11 cellular contexts compared by ENCODE assay signal in the genomic region with DNA sequence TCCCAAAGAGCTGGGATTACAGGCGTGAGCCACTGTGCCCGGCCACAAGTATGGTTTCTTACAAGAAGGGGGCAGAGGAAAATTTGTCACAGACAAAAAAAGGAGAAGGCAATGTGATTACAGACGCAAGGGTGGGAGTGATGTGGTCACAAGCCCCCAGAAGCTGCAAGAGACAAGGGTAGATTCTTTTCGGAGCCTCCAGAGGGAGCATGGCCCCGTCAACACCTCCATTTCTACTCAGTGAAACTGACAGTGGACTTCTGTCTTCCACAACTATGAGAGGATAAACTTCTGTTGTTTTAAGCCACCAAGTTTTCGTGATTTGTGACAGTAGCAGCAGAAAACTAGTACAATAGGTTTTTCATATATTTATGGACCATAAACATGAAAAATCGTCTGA. TPM values are rescaled to one million over a fixed set of nuclear protein-coding genes. Genes with fewer than 3 reads are reported as not detected.
DNase-seq lines count a peak whose midpoint lies in the region; ATAC-seq and TF ChIP-seq lines count a peak whose summit lies in the region.
"Had no signal": no experiment of that assay in that cellular context is flagged by ENCODE, and none has a peak within 500 bp of the region (broad histone marks: within the 10 kb centered on the region; RNA-seq: fewer than 3 reads in every experiment).

No MANE protein-coding gene starts in this region.

- H3K4me3 ChIP-seq in Karpas-422 (ENCODE audit: low read length) (no peak overlapping the region), breast epithelium (no peak overlapping the region), Peyer's patch (no peak overlapping the region)

- CTCF ChIA-PET in activated naive CD4-positive, alpha-beta T cell treated with anti-CD3 and anti-CD28 coated beads for 36 hours (lab: Charles Lee), result interaction anchor here (1.3 kb wide), 1 partner anchor 168 kb away, joined by 3 read pairs; no protein-coding TSS in a partner anchor

- no peak overlapping the region for H3K9ac ChIP-seq in Karpas-422 (ENCODE audit: low read length)

- H3K9me3 ChIP-seq in Karpas-422 (ENCODE audit: low read length) (no peaks in the 10 kb centered on the region), breast epithelium (no peaks in the 10 kb centered on the region), Peyer's patch (no peaks in the 10 kb centered on the region)

- no peaks in the 10 kb centered on the region for H3K9me3 Mint-ChIP-seq in activated naive CD4-positive, alpha-beta T cell treated with anti-CD3 and anti-CD28 coated beads for 36 hours
- no peaks in the 10 kb centered on the region for H3K9me3 Mint-ChIP-seq in natural killer cell

- TF ChIP-seq CTCF in breast epithelium (IDR thresholded peaks at IDR 0.05), result peak in 2 of 3 donors; percentile 16 to 42
- no peak for TF ChIP-seq CTCF in natural killer cell (IDR thresholded peaks at IDR 0.05)
- peak in 3 of 6 experiments; percentile 10 to 31 (median 11) for TF ChIP-seq CTCF in Peyer's patch (IDR thresholded peaks at IDR 0.05)

- TF ChIP-seq POLR2A in breast epithelium (IDR thresholded peaks at IDR 0.05) (no peak), Peyer's patch (IDR thresholded peaks at IDR 0.05) (no peak)

- no peak overlapping the region for H3K27ac ChIP-seq in Karpas-422 (ENCODE audit: low read length)
- no peak overlapping the region for H3K27ac ChIP-seq in breast epithelium
- no peak overlapping the region for H3K27ac ChIP-seq in Peyer's patch

- no peaks in the 10 kb centered on the region for H3K9me2 ChIP-seq in Karpas-422 (replicated peaks; ENCODE audit: insufficient read depth, low read length)

- H3K27ac Mint-ChIP-seq in activated naive CD4-positive, alpha-beta T cell treated with anti-CD3 and anti-CD28 coated beads for 36 hours, result no peak overlapping the region
- no peak overlapping the region for H3K27ac Mint-ChIP-seq in natural killer cell

- H3K4me1 ChIP-seq in Karpas-422 (ENCODE audit: low read length) (no peaks in the 10 kb centered on the region), breast epithelium (peaks cover 0 to 3% of the 10 kb centered on the region in 2 donors), Peyer's patch (peaks cover 0 to 24% (median 8%) of the 10 kb centered on the region in 4 donors)

- no peak overlapping the region for H3K4me2 ChIP-seq in Karpas-422 (ENCODE audit: low read depth, low read length, poor library complexity, severe bottlenecking)

- H3K27me3 ChIP-seq in Karpas-422 (ENCODE audit: low read length) (no peaks in the 10 kb centered on the region), breast epithelium (no peaks in the 10 kb centered on the region), Peyer's patch (no peaks in the 10 kb centered on the region)

- no peaks in the 10 kb centered on the region for H3K79me2 ChIP-seq in Karpas-422 (ENCODE audit: low read length)

- H3K27me3 Mint-ChIP-seq in activated naive CD4-positive, alpha-beta T cell treated with anti-CD3 and anti-CD28 coated beads for 36 hours (ENCODE audit: low read depth), result peaks cover 46% of the 10 kb centered on the region
- H3K27me3 Mint-ChIP-seq in natural killer cell (ENCODE audit: low read depth in 2 of 2), result peaks cover 27 to 40% of the 10 kb centered on the region in 2 donors

- ATAC-seq in natural killer cell, result no peak
- ATAC-seq: esophagus mucosa had no signal

- no peaks in the 10 kb centered on the region for H4K20me1 ChIP-seq in Karpas-422 (ENCODE audit: insufficient read depth, low read depth, low read length)

- H3K36me3 Mint-ChIP-seq in activated naive CD4-positive, alpha-beta T cell treated with anti-CD3 and anti-CD28 coated beads for 36 hours (ENCODE audit: low read depth), result no peaks in the 10 kb centered on the region
- H3K36me3 Mint-ChIP-seq in natural killer cell, result no peaks in the 10 kb centered on the region

- peak; percentile 38 for DNase-seq in DMS114 treated with DMSO at 0.1 percent for 48 hours (lab: John Stamatoyannopoulos, UW; ENCODE audit: unreplicated experiment)
- peak; percentile 50 for DNase-seq in Karpas-422
- no peak for DNase-seq in breast epithelium (ENCODE audit: low spot score in 2 of 2)
- DNase-seq in myocyte (ENCODE audit: low read depth), result peak; percentile 46
- DNase-seq in activated naive CD4-positive, alpha-beta T cell treated with anti-CD3 and anti-CD28 coated beads for 36 hours, result no peak
- no peak for DNase-seq in ureter (ENCODE audit: low spot score)
- DNase-seq in natural killer cell, result no peak
- DNase-seq in Peyer's patch, result no peak
- DNase-seq: activated CD4-positive, alpha-beta T cell treated with anti-CD3 and anti-CD28 coated beads, Interleukin-2, amount 50 U/mL, for 4 hours; stimulated activated CD4-positive, alpha-beta T cell treated with anti-CD3 and anti-CD28 coated beads, Interleukin-2, amount 100 ng/mL, for 48 hours had no signal

- H3K36me3 ChIP-seq in Karpas-422 (ENCODE audit: insufficient read depth, low read length), result no peaks in the 10 kb centered on the region
- H3K36me3 ChIP-seq in breast epithelium, result no peaks in the 10 kb centered on the region
- H3K36me3 ChIP-seq in Peyer's patch, result no peaks in the 10 kb centered on the region

- H3K4me1 Mint-ChIP-seq in activated naive CD4-positive, alpha-beta T cell treated with anti-CD3 and anti-CD28 coated beads for 36 hours (ENCODE audit: low read depth), result peaks cover 9% of the 10 kb centered on the region
- peaks cover 5% of the 10 kb centered on the region in 2 donors for H3K4me1 Mint-ChIP-seq in natural killer cell

- no peak overlapping the region for H3K4me3 Mint-ChIP-seq in activated naive CD4-positive, alpha-beta T cell treated with anti-CD3 and anti-CD28 coated beads for 36 hours
- H3K4me3 Mint-ChIP-seq in natural killer cell, result no peak overlapping the region

- intact Hi-C loops in breast epithelium (cut with DNase I; ENCODE audit: low total_unique reads) (loop anchor here (5.0 kb wide), 1 partner anchor 156 kb away; no protein-coding TSS in a partner anchor), natural killer cell (cut with micrococcal nuclease) (no loop called here)
- intact Hi-C loops in activated naive CD4-positive, alpha-beta T cell treated with anti-CD3 and anti-CD28 coated beads for 36 hours (cut with micrococcal nuclease), result no loop called here

- no peak overlapping the region for H2AFZ ChIP-seq in Karpas-422 (ENCODE audit: low read length)

RNA-seq across cellular contexts. Expression of gene TCF7L1, which starts 2.1 kb away (rescaled TPM):
- not detected in 2 replicates for total RNA-seq in Karpas-422 (2014; rRNA removed; shearing (Covaris generic); ENCODE audit: low replicate concordance)
- 1 to 10 TPM; 3.4 to 6.9 (median 5.9) TPM for total RNA-seq in breast epithelium
- total RNA-seq in myocyte, result 0.53 and 0.78 TPM in 2 replicates
- polyA plus RNA-seq in myocyte (2012), result 8.2 TPM
- total RNA-seq in activated naive CD4-positive, alpha-beta T cell treated with anti-CD3 and anti-CD28 coated beads for 36 hours, result under 1 TPM in 1 of 2 experiments, not detected in 1; 0.07 TPM
- 15.5 TPM for total RNA-seq in ureter
- not detected for total RNA-seq in natural killer cell
- 1 to 10 TPM in 2 of 4 donors, under 1 TPM in 2; 0.35 to 5.8 (median 1.7) TPM for total RNA-seq in Peyer's patch

Comparison
In these comparisons a context has a peak if more than half of its experiments do, and no peak if none do; other contexts are left out.
1. DNase-seq: peak in DMS114 treated with DMSO at 0.1 percent for 48 hours (single experiment), Karpas-422 (single experiment) and myocyte (single experiment); none in breast epithelium (0 of 2), activated naive CD4-positive, alpha-beta T cell treated with anti-CD3 and anti-CD28 coated beads for 36 hours (single experiment), ureter (single experiment), natural killer cell (single experiment) and Peyer's patch (0 of 3).